22 cellular contexts compared by ENCODE assay signal in the genomic region with DNA sequence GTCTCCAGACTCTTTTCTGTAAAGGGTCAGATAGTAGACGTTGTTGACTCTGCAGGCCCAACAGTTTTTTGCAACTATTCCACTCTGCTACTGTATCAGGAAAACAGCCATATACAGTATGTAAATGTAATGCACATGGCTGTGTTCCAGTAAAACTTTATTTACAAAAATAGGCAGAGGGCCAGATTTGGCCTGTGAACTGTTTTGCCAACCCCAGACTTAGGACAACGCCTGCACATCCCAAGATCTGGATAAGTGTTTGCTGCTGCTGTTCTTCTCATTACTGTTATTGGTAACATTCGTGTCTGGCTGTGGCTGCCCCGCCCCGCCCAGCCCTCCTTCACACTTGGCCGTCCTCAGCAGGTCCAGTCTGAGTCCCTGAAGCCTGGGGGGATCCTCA.
DNase-seq lines count a peak whose midpoint lies in the region; ATAC-seq and TF ChIP-seq lines count a peak whose summit lies in the region.
"Had no signal": no experiment of that assay in that cellular context is flagged by ENCODE, and none has a peak within 500 bp of the region (broad histone marks: within the 10 kb centered on the region; RNA-seq: fewer than 3 reads in every experiment).

No MANE protein-coding gene starts in this region.

- intact Hi-C loops in dendritic cell treated with granulocyte-macrophage colony-stimulating factor and Interleukin-4, amounts not matched to agents 40 ng/mL and 50 ng/mL, for 4 days (cut with micrococcal nuclease), result loop anchor here (10.0 kb wide), 1 partner anchor 315 kb away; no protein-coding TSS in a partner anchor

- no peak for TF ChIP-seq CTCF in hepatocyte (IDR thresholded peaks at IDR 0.05; ENCODE audit: poor library complexity)

- H3K9me3 Mint-ChIP-seq in dendritic cell treated with granulocyte-macrophage colony-stimulating factor and Interleukin-4, amounts not matched to agents 40 ng/mL and 50 ng/mL, for 4 days, result no peaks in the 10 kb centered on the region
- no peaks in the 10 kb centered on the region for H3K9me3 Mint-ChIP-seq in activated T-cell treated with anti-CD3 and anti-CD28 coated beads, Interleukin-2, amount 50 U/mL, for 72 hours
- H3K9me3 Mint-ChIP-seq: CD4-positive, alpha-beta T cell; IgD-negative memory B cell had no signal

- peaks cover 82% of the 10 kb centered on the region for H3K4me1 ChIP-seq in muscle layer of colon (ENCODE audit: insufficient read depth, low read length)
- peaks cover 4% of the 10 kb centered on the region for H3K4me1 ChIP-seq in hepatocyte (ENCODE audit: insufficient read depth)

- H3K27me3 ChIP-seq in muscle layer of colon (ENCODE audit: control insufficient read depth in 1 of 2, insufficient read depth in 2 of 2, low read length in 2 of 2), result no peaks in the 10 kb centered on the region
- no peaks in the 10 kb centered on the region for H3K27me3 ChIP-seq in hepatocyte

- H3K79me2 ChIP-seq in hepatocyte, result no peaks in the 10 kb centered on the region

- H3K36me3 Mint-ChIP-seq in dendritic cell treated with granulocyte-macrophage colony-stimulating factor and Interleukin-4, amounts not matched to agents 40 ng/mL and 50 ng/mL, for 4 days (ENCODE audit: low read depth), result peaks cover 100% of the 10 kb centered on the region
- H3K36me3 Mint-ChIP-seq in activated T-cell treated with anti-CD3 and anti-CD28 coated beads, Interleukin-2, amount 50 U/mL, for 72 hours (ENCODE audit: insufficient read depth in 2 of 2), result peaks cover 3 to 24% of the 10 kb centered on the region in 2 donors

- H4K20me1 ChIP-seq in hepatocyte (ENCODE audit: insufficient read depth, poor library complexity, severe bottlenecking), result no peaks in the 10 kb centered on the region

- H3K9me3 ChIP-seq in muscle layer of colon (ENCODE audit: low read length) (no peaks in the 10 kb centered on the region), hepatocyte (ENCODE audit: low read depth) (no peaks in the 10 kb centered on the region)
- H3K9me3 ChIP-seq: HAP-1 had no signal

- H3K4me3 ChIP-seq in muscle layer of colon (ENCODE audit: low read depth in 1 of 2, low read length in 2 of 2) (no peak overlapping the region), hepatocyte (no peak overlapping the region)
- H3K4me3 ChIP-seq: GM12878, HAP-1 had no signal

- H3K27me3 Mint-ChIP-seq in dendritic cell treated with granulocyte-macrophage colony-stimulating factor and Interleukin-4, amounts not matched to agents 40 ng/mL and 50 ng/mL, for 4 days, result no peaks in the 10 kb centered on the region
- H3K27me3 Mint-ChIP-seq in activated T-cell treated with anti-CD3 and anti-CD28 coated beads, Interleukin-2, amount 50 U/mL, for 72 hours (ENCODE audit: low read depth), result no peaks in the 10 kb centered on the region
- H3K27me3 Mint-ChIP-seq: B cell; CD4-positive, alpha-beta T cell; IgD-negative memory B cell had no signal

- H3K36me3 ChIP-seq in muscle layer of colon (ENCODE audit: insufficient read depth, low read length) (peaks cover 29% of the 10 kb centered on the region), hepatocyte (replicated peaks; ENCODE audit: insufficient read depth, low read depth) (no peaks in the 10 kb centered on the region)
- H3K36me3 ChIP-seq: HAP-1 had no signal

- no peak overlapping the region for H3K4me3 Mint-ChIP-seq in dendritic cell treated with granulocyte-macrophage colony-stimulating factor and Interleukin-4, amounts not matched to agents 40 ng/mL and 50 ng/mL, for 4 days
- no peak overlapping the region for H3K4me3 Mint-ChIP-seq in activated T-cell treated with anti-CD3 and anti-CD28 coated beads, Interleukin-2, amount 50 U/mL, for 72 hours
- H3K4me3 Mint-ChIP-seq: B cell; CD4-positive, alpha-beta T cell; IgD-negative memory B cell had no signal

- no peak for ATAC-seq in activated T-cell treated with anti-CD3 and anti-CD28 coated beads, Interleukin-2, amount 50 U/mL, for 72 hours (replicated peaks in 1 of 2)
- ATAC-seq: GM12878 had no signal

- no peaks in the 10 kb centered on the region for H3K9me2 ChIP-seq in hepatocyte (replicated peaks; ENCODE audit: insufficient read depth)

- peak overlapping the region; percentile 37 for H3K27ac Mint-ChIP-seq in dendritic cell treated with granulocyte-macrophage colony-stimulating factor and Interleukin-4, amounts not matched to agents 40 ng/mL and 50 ng/mL, for 4 days
- no peak overlapping the region for H3K27ac Mint-ChIP-seq in activated T-cell treated with anti-CD3 and anti-CD28 coated beads, Interleukin-2, amount 50 U/mL, for 72 hours
- H3K27ac Mint-ChIP-seq: B cell; CD4-positive, alpha-beta T cell had no signal

- 93% methylated on average over 6 of the region's 6 CpGs for WGBS in hepatocyte (ENCODE audit: low lambda C conversion rate, missing lambda C conversion rate)

- peak; percentile 57 for DNase-seq in DMS 273 (lab: John Stamatoyannopoulos, UW; ENCODE audit: unreplicated experiment)
- DNase-seq in DMS 273 treated with DMSO at 0.1 percent for 48 hours (lab: John Stamatoyannopoulos, UW), result no peak
- peak in 1 of 49 donors; percentile 48 for DNase-seq in substantia nigra (lab: John Stamatoyannopoulos, UW)
- no peak for DNase-seq in activated naive CD4-positive, alpha-beta T cell treated with Interleukin-2 at 50 U/mL for 16 hours
- DNase-seq in activated T-cell treated with anti-CD3 and anti-CD28 coated beads, Interleukin-2, amount 50 U/mL, for 72 hours, result no peak
- DNase-seq in hepatocyte (ENCODE audit: low spot score), result no peak
- DNase-seq: Calu3; CD4-positive, alpha-beta T cell; DND-41; MV-4-11; NCI-H1417; NCI-H187 treated with DMSO at 0.1 percent for 48 hours; NCI-H2171; NCI-H82; SHP77 had no signal

- peaks cover 56% of the 10 kb centered on the region for H3K4me1 Mint-ChIP-seq in dendritic cell treated with granulocyte-macrophage colony-stimulating factor and Interleukin-4, amounts not matched to agents 40 ng/mL and 50 ng/mL, for 4 days (ENCODE audit: low read depth)
- H3K4me1 Mint-ChIP-seq in activated T-cell treated with anti-CD3 and anti-CD28 coated beads, Interleukin-2, amount 50 U/mL, for 72 hours (ENCODE audit: low read depth), result no peaks in the 10 kb centered on the region
- H3K4me1 Mint-ChIP-seq: B cell, IgD-negative memory B cell had no signal

- H3K4me2 ChIP-seq in hepatocyte, result no peak overlapping the region

- H3K27ac ChIP-seq in muscle layer of colon (ENCODE audit: low read depth, low read length), result peak overlapping the region; percentile 89
- H3K27ac ChIP-seq in substantia nigra (ENCODE audit: low read depth, low read length, poor library complexity, severe bottlenecking), result peak overlapping the region; percentile 17
- no peak overlapping the region for H3K27ac ChIP-seq in hepatocyte
- H3K27ac ChIP-seq: 22Rv1 had no signal

- no peak overlapping the region for H2AFZ ChIP-seq in hepatocyte

- no peak overlapping the region for H3K9ac ChIP-seq in muscle layer of colon (ENCODE audit: low read length)
